In genomic region chr17:59828819-59829216, GRCh38 we compare ENCODE assay signal across 8 cellular contexts.
A peak's percentile ranks its signal among the peaks of the same experiment; 100 is the strongest.
DNase-seq lines count a peak whose midpoint lies in the region; ATAC-seq, FAIRE-seq and TF ChIP-seq lines count a peak whose summit lies in the region.
"Not testable (repeated sequence)": the region's sequence is repeated elsewhere in the genome, so short reads cannot be mapped to it uniquely, and the experiment has no call there.

No MANE protein-coding gene starts in this region.

- not testable (repeated sequence) for H3K9me2 ChIP-seq in SK-N-SH

- H3K9me3 Mint-ChIP-seq in CD4-positive, alpha-beta memory T cell; activated T-helper 17 cell treated with anti-CD3 and anti-CD28 coated beads, Interleukin-2, amount 50 U/mL, for 72 hours: not testable (repeated sequence)

- H4K20me1 ChIP-seq in SK-N-SH (ENCODE audit: insufficient read depth): not testable (repeated sequence)

- peak; percentile 17 for FAIRE-seq in pancreas (lab: Jason Lieb, UNC)

- peaks cover 56 to 76% (median 65%) of the 10 kb centered on the region in 4 donors for H3K4me1 Mint-ChIP-seq in CD4-positive, alpha-beta memory T cell
- peaks cover 41% of the 10 kb centered on the region for H3K4me1 Mint-ChIP-seq in activated T-helper 17 cell treated with anti-CD3 and anti-CD28 coated beads, Interleukin-2, amount 50 U/mL, for 72 hours

- H3K36me3 Mint-ChIP-seq in CD4-positive, alpha-beta memory T cell: not testable (repeated sequence)
- H3K36me3 Mint-ChIP-seq in activated T-helper 17 cell treated with anti-CD3 and anti-CD28 coated beads, Interleukin-2, amount 50 U/mL, for 72 hours (ENCODE audit: low read depth): peaks cover 82% of the 10 kb centered on the region

- not testable (repeated sequence) for TF ChIP-seq RAD21 in SK-N-SH (IDR thresholded peaks at IDR 0.05; ENCODE audit: low read length)

- peak overlapping the region; percentile 67 for H3K4me2 ChIP-seq in SK-N-SH

- H3K79me2 ChIP-seq in SK-N-SH (ENCODE audit: insufficient read depth): peaks cover 72% of the 10 kb centered on the region

- not testable (repeated sequence) for TF ChIP-seq EP300 in SK-N-SH (IDR thresholded peaks at IDR 0.05; ENCODE audit: borderline replicate concordance in 1 of 2, low read depth in 1 of 2, low read length in 1 of 2)

- H3F3A ChIP-seq in SK-N-SH (replicated peaks; ENCODE audit: insufficient read depth): peaks cover 59% of the 10 kb centered on the region

- peak overlapping the region in 1 of 2 donors; percentile 34 for H3K4me3 ChIP-seq in CD4-positive, alpha-beta memory T cell (ENCODE audit: low read length in 2 of 2)
- H3K4me3 ChIP-seq in HEK293 (ENCODE audit: low read depth, low read length) (peak overlapping the region; percentile 4; the same call in 1 of the 2 replicates), SK-N-SH (ENCODE audit: low read depth in 2 of 2, low read length in 1 of 2) (peak overlapping the region in 1 of 2 experiments; percentile 27; a peak in 2 of 4 replicates), duodenal mucosa (ENCODE audit: low read depth in 1 of 2, low read length in 2 of 2) (peak overlapping the region; percentile 56 to 57), pancreas (peak overlapping the region in 1 of 4 donors; percentile 26)
- H3K4me3 ChIP-seq in stomach smooth muscle (ENCODE audit: low read length in 2 of 2): not testable (repeated sequence)

- H3K9ac ChIP-seq in SK-N-SH (peak overlapping the region; percentile 95), duodenal mucosa (ENCODE audit: low read depth in 1 of 2, low read length in 2 of 2) (peak overlapping the region; percentile 49 to 78), stomach smooth muscle (ENCODE audit: low read length in 2 of 2) (peak overlapping the region; percentile 3 to 44)

- peaks cover 78% of the 10 kb centered on the region for H3K4me1 ChIP-seq in CD4-positive, alpha-beta memory T cell (ENCODE audit: insufficient read depth, low read length)
- H3K4me1 ChIP-seq in HEK293 (ENCODE audit: control insufficient read depth, insufficient read depth, low read length) (peaks cover 39% of the 10 kb centered on the region), SK-N-SH (ENCODE audit: control insufficient read depth in 1 of 2, insufficient read depth in 2 of 2, low read depth in 1 of 2, low read length in 1 of 2) (peaks cover 14 to 64% of the 10 kb centered on the region in 2 experiments), duodenal mucosa (ENCODE audit: control insufficient read depth in 1 of 2, insufficient read depth in 2 of 2, low read length in 2 of 2) (peaks cover 38 to 55% of the 10 kb centered on the region in 2 donors), pancreas (peaks cover 14 to 48% (median 34%) of the 10 kb centered on the region in 3 donors), stomach smooth muscle (ENCODE audit: control insufficient read depth, insufficient read depth, low read length) (peaks cover 21% of the 10 kb centered on the region)

- not testable (repeated sequence) for H3K27me3 Mint-ChIP-seq in CD4-positive, alpha-beta memory T cell; activated T-helper 17 cell treated with anti-CD3 and anti-CD28 coated beads, Interleukin-2, amount 50 U/mL, for 72 hours

- POLR2A ChIA-PET in CD4-positive, alpha-beta memory T cell (lab: Charles Lee; ENCODE audit: partially characterized antibody): interaction anchor here (2.1 to 10.3 kb wide), 5 partner anchors 12 to 75 kb away, joined by 6 to 206 read pairs (median 26); no protein-coding TSS in a partner anchor
- POLR2A ChIA-PET in HEK293 (lab: Yijun Ruan, JAX): interaction anchor here (1.0 to 3.5 kb wide), 6 partner anchors 9 to 122 kb away, joined by 3 to 23 read pairs (median 8); partner anchors contain the start of genes PTRH2 and VMP1
- POLR2A ChIA-PET in SK-N-SH (lab: Yijun Ruan, JAX): not testable (repeated sequence)

- peak; percentile 13 for ATAC-seq in activated T-helper 17 cell treated with anti-CD3 and anti-CD28 coated beads, Interleukin-2, amount 50 U/mL, for 72 hours (replicated peaks)
- ATAC-seq in left lobe of liver: peak; percentile 38
- ATAC-seq in pancreas: peak; percentile 25 to 30 (median 26)

- H3K27me3 ChIP-seq in CD4-positive, alpha-beta memory T cell (ENCODE audit: insufficient read depth, low read length); SK-N-SH (ENCODE audit: insufficient read depth); duodenal mucosa (ENCODE audit: control insufficient read depth in 1 of 2, insufficient read depth in 2 of 2, low read length in 2 of 2); pancreas; stomach smooth muscle (ENCODE audit: control insufficient read depth in 1 of 2, insufficient read depth in 2 of 2, low read length in 2 of 2): not testable (repeated sequence)

- intact Hi-C loops in CD4-positive, alpha-beta memory T cell (cut with micrococcal nuclease): loop anchor here (1.0 kb wide), 2 partner anchors 8 to 43 kb away; no protein-coding TSS in a partner anchor
- intact Hi-C loops in pancreas (cut with DNase I): not testable (repeated sequence)

- peak; percentile 29 to 51 (median 31) for DNase-seq in CD4-positive, alpha-beta memory T cell
- not testable (repeated sequence) for DNase-seq in SK-N-SH; left lobe of liver (ENCODE audit: low spot score); pancreas

- not testable (repeated sequence) for H3K9me3 ChIP-seq in CD4-positive, alpha-beta memory T cell (ENCODE audit: control insufficient read depth in 1 of 2, low read length in 2 of 2); HEK293 (ENCODE audit: control insufficient read depth, insufficient read depth, low read depth, low read length); SK-N-SH; duodenal mucosa (ENCODE audit: control insufficient read depth in 1 of 2, low read length in 2 of 2); pancreas; stomach smooth muscle (ENCODE audit: control insufficient read depth in 2 of 2, low read length in 2 of 2)

- H3K36me3 ChIP-seq in CD4-positive, alpha-beta memory T cell (ENCODE audit: insufficient read depth, low read length); HEK293 (ENCODE audit: control insufficient read depth in 2 of 2, insufficient read depth in 1 of 2, low read length in 2 of 2); SK-N-SH (replicated peaks in 1 of 2; ENCODE audit: control insufficient read depth in 1 of 2, insufficient read depth in 2 of 2, low read length in 1 of 2); duodenal mucosa (ENCODE audit: control insufficient read depth in 1 of 2, insufficient read depth in 2 of 2, low read length in 2 of 2); pancreas; stomach smooth muscle (ENCODE audit: control insufficient read depth in 2 of 2, insufficient read depth in 2 of 2, low read length in 2 of 2): not testable (repeated sequence)

- not testable (repeated sequence) for TF ChIP-seq CTCF in HEK293 (tag by site-specific recombination; IDR thresholded peaks at IDR 0.05); SK-N-SH (IDR thresholded peaks at IDR 0.05); pancreas (IDR thresholded peaks at IDR 0.05)

- CTCF ChIA-PET in CD4-positive, alpha-beta memory T cell (lab: Charles Lee; ENCODE audit: partially characterized antibody): interaction anchor here (1.5 to 5.0 kb wide), 8 partner anchors 9 to 76 kb away, joined by 3 to 34 read pairs (median 6); no protein-coding TSS in a partner anchor
- CTCF ChIA-PET in HEK293 (lab: Yijun Ruan, JAX) (interaction anchor here (0.6 to 2.8 kb wide), 4 partner anchors 10 to 75 kb away, joined by 3 to 10 read pairs (median 6); no protein-coding TSS in a partner anchor), SK-N-SH (lab: Yijun Ruan, JAX) (interaction anchor here (1.0 to 1.3 kb wide), 3 partner anchors 11 to 75 kb away, joined by 3 to 6 read pairs (median 4); no protein-coding TSS in a partner anchor)

- not testable (repeated sequence) for H2AFZ ChIP-seq in SK-N-SH (ENCODE audit: low read depth)

- peak overlapping the region; percentile 71 to 88 (median 78) for H3K4me3 Mint-ChIP-seq in CD4-positive, alpha-beta memory T cell
- peak overlapping the region; percentile 95 for H3K4me3 Mint-ChIP-seq in activated T-helper 17 cell treated with anti-CD3 and anti-CD28 coated beads, Interleukin-2, amount 50 U/mL, for 72 hours

- H3K27ac ChIP-seq in CD4-positive, alpha-beta memory T cell (ENCODE audit: low read depth, low read length): peak overlapping the region; percentile 74
- H3K27ac ChIP-seq in HEK293 (ENCODE audit: extremely low read depth, low read depth, low read length): peak overlapping the region; percentile 95
- peak overlapping the region; percentile 87 to 100; a peak in 3 of 4 replicates for H3K27ac ChIP-seq in SK-N-SH (ENCODE audit: low read depth in 2 of 2, low read length in 1 of 2)
- H3K27ac ChIP-seq in duodenal mucosa (ENCODE audit: low read depth, low read length): peak overlapping the region; percentile 83
- H3K27ac ChIP-seq in pancreas: peak overlapping the region; percentile 66 to 83 (median 78)
- H3K27ac ChIP-seq in stomach smooth muscle (ENCODE audit: low read length): peak overlapping the region; percentile 37

- WGBS in SK-N-SH (ENCODE audit: low lambda C conversion rate): 40% methylated on average over 7 of the region's 7 CpGs
- WGBS in pancreas, 2 donors: 42 to 55% methylated on average over 7 of the region's 7 CpGs

- peak overlapping the region; percentile 89 to 97 (median 96) for H3K27ac Mint-ChIP-seq in CD4-positive, alpha-beta memory T cell
- peak overlapping the region; percentile 99 for H3K27ac Mint-ChIP-seq in activated T-helper 17 cell treated with anti-CD3 and anti-CD28 coated beads, Interleukin-2, amount 50 U/mL, for 72 hours

Comparison
In these comparisons a context has a peak if more than half of its experiments do, and no peak if none do; other contexts are left out.
1. H3K27ac ChIP-seq: peak in every context shown above with its lines; median percentile 95 in HEK293; 94 in SK-N-SH; 83 in duodenal mucosa; 78 in pancreas; 74 in CD4-positive, alpha-beta memory T cell; 37 in stomach smooth muscle.
2. H3K9ac ChIP-seq: peak in every context shown above with its lines; median percentile 95 in SK-N-SH; 64 in duodenal mucosa; 24 in stomach smooth muscle.